ENCODE assay signal across 28 cellular contexts in genomic region chr5:39207628-39208027, GRCh38. TPM values are rescaled to one million over a fixed set of nuclear protein-coding genes. Genes with fewer than 3 reads are reported as not detected.
DNase-seq lines count a peak whose midpoint lies in the region; ATAC-seq, FAIRE-seq and TF ChIP-seq lines count a peak whose summit lies in the region.
"Had no signal": no experiment of that assay in that cellular context is flagged by ENCODE, and none has a peak within 500 bp of the region (broad histone marks: within the 10 kb centered on the region; RNA-seq: fewer than 3 reads in every experiment).

No MANE protein-coding gene starts in this region.

- H3K36me3 Mint-ChIP-seq in activated CD4-positive, alpha-beta T cell treated with anti-CD3 and anti-CD28 coated beads, Interleukin-2, amount 10 ng/mL, durations not matched to agents 24 days and 14 days (ENCODE audit: low read depth) = no peaks in the 10 kb centered on the region
- peaks cover 2 to 3% of the 10 kb centered on the region in 2 donors for H3K36me3 Mint-ChIP-seq in CD4-positive, alpha-beta memory T cell
- peaks cover 9% of the 10 kb centered on the region for H3K36me3 Mint-ChIP-seq in activated T-helper 17 cell treated with anti-CD3 and anti-CD28 coated beads, Interleukin-2, amount 50 U/mL, for 72 hours (ENCODE audit: low read depth)
- H3K36me3 Mint-ChIP-seq in natural killer cell treated with Interleukin-12 subunit alpha and Interleukin-12 subunit beta and Interleukin-15 and Interleukin-18, amount 100 ng/mL, for 72 hours = peaks cover 5% of the 10 kb centered on the region
- H3K36me3 Mint-ChIP-seq: brain, neural progenitor cell had no signal

- CTCF ChIA-PET in CD4-positive, alpha-beta memory T cell (lab: Charles Lee; ENCODE audit: partially characterized antibody) = interaction anchor here (2.9 to 7.3 kb wide), 3 partner anchors 10 to 76 kb away, joined by 15 to 79 read pairs (median 39); no protein-coding TSS in a partner anchor

- no peak for ATAC-seq in activated T-helper 17 cell treated with anti-CD3 and anti-CD28 coated beads, Interleukin-2, amount 50 U/mL, for 72 hours (replicated peaks)
- ATAC-seq in natural killer cell treated with Interleukin-12 subunit alpha and Interleukin-12 subunit beta and Interleukin-15 and Interleukin-18, amount 100 ng/mL, for 72 hours = no peak
- ATAC-seq: PC-3 had no signal

- no peaks in the 10 kb centered on the region for H3K27me3 ChIP-seq in CD4-positive, alpha-beta memory T cell (ENCODE audit: insufficient read depth, low read length)
- H3K27me3 ChIP-seq: neural progenitor cell, upper lobe of left lung had no signal

- H3K27ac Mint-ChIP-seq in activated CD4-positive, alpha-beta T cell treated with anti-CD3 and anti-CD28 coated beads, Interleukin-2, amount 10 ng/mL, durations not matched to agents 24 days and 14 days = peak overlapping the region; percentile 92
- peak overlapping the region; percentile 91 to 98 (median 95) for H3K27ac Mint-ChIP-seq in CD4-positive, alpha-beta memory T cell
- peak overlapping the region; percentile 68 for H3K27ac Mint-ChIP-seq in activated T-helper 17 cell treated with anti-CD3 and anti-CD28 coated beads, Interleukin-2, amount 50 U/mL, for 72 hours
- H3K27ac Mint-ChIP-seq in natural killer cell treated with Interleukin-12 subunit alpha and Interleukin-12 subunit beta and Interleukin-15 and Interleukin-18, amount 100 ng/mL, for 72 hours = peak overlapping the region; percentile 98 to 99
- H3K27ac Mint-ChIP-seq: brain, H9, neural progenitor cell had no signal

- DNase-seq in activated CD4-positive, alpha-beta T cell treated with anti-CD3 and anti-CD28 coated beads, Interleukin-2, amount 10 ng/mL, durations not matched to agents 24 days and 14 days = no peak
- no peak for DNase-seq in activated CD4-positive, alpha-beta T cell treated with anti-CD3 and anti-CD28 coated beads for 4 hours
- peak in 1 of 5 donors; percentile 76 for DNase-seq in CD4-positive, alpha-beta memory T cell
- DNase-seq in natural killer cell treated with Interleukin-12 subunit alpha and Interleukin-12 subunit beta and Interleukin-15 and Interleukin-18, amount 100 ng/mL, for 72 hours (ENCODE audit: low spot score) = no peak
- DNase-seq in GM12891 (ENCODE audit: insufficient read length, low spot score) = no peak
- DNase-seq in erythroblast (lab: John Stamatoyannopoulos, UW) = no peak
- no peak for DNase-seq in NCI-H2029 treated with DMSO at 0.1 percent for 48 hours (lab: John Stamatoyannopoulos, UW)
- DNase-seq: BE2C; H9; head of caudate nucleus; KG1; left ventricle myocardium inferior; midbrain; NCI-H2029; NCI-H345; PC-3; SHP77 treated with DMSO at 0.1 percent for 48 hours; stimulated activated CD4-positive, alpha-beta T cell treated with anti-CD3 and anti-CD28 coated beads, Interleukin-4, amount 100 ng/mL, for 1 hour; upper lobe of left lung had no signal

- POLR2A ChIA-PET in CD4-positive, alpha-beta memory T cell (lab: Charles Lee; ENCODE audit: partially characterized antibody) = interaction anchor here (3.0 to 43.1 kb wide), 3 partner anchors 10 to 35 kb away, joined by 22 to 1810 read pairs (median 534); no protein-coding TSS in a partner anchor

- intact Hi-C loops in activated CD4-positive, alpha-beta T cell treated with anti-CD3 and anti-CD28 coated beads, Interleukin-2, amount 10 ng/mL, durations not matched to agents 24 days and 14 days (cut with micrococcal nuclease) = no loop called here
- intact Hi-C loops in CD4-positive, alpha-beta memory T cell (cut with micrococcal nuclease) = no loop called here

- FAIRE-seq in GM12891 (lab: Jason Lieb, UNC) = no peak
- FAIRE-seq: A204.1, colon, D721Med had no signal

- peaks cover 91% of the 10 kb centered on the region for H3K4me1 ChIP-seq in CD4-positive, alpha-beta memory T cell (ENCODE audit: insufficient read depth, low read length)
- H3K4me1 ChIP-seq: BE2C, left ventricle myocardium inferior, neural progenitor cell had no signal

- H3K9me3 Mint-ChIP-seq in activated CD4-positive, alpha-beta T cell treated with anti-CD3 and anti-CD28 coated beads, Interleukin-2, amount 10 ng/mL, durations not matched to agents 24 days and 14 days = no peaks in the 10 kb centered on the region
- no peaks in the 10 kb centered on the region for H3K9me3 Mint-ChIP-seq in CD4-positive, alpha-beta memory T cell
- no peaks in the 10 kb centered on the region for H3K9me3 Mint-ChIP-seq in activated T-helper 17 cell treated with anti-CD3 and anti-CD28 coated beads, Interleukin-2, amount 50 U/mL, for 72 hours
- peaks cover 2% of the 10 kb centered on the region for H3K9me3 Mint-ChIP-seq in natural killer cell treated with Interleukin-12 subunit alpha and Interleukin-12 subunit beta and Interleukin-15 and Interleukin-18, amount 100 ng/mL, for 72 hours
- H3K9me3 Mint-ChIP-seq: brain, H9, neural progenitor cell had no signal

- TF ChIP-seq POLR2A in GM12891 (IDR thresholded peaks at IDR 0.05; ENCODE audit: low read depth, low read length) (no peak), erythroblast (IDR thresholded peaks at IDR 0.05; ENCODE audit: low read length) (no peak)

- peak overlapping the region; percentile 84 for H3K27ac ChIP-seq in CD4-positive, alpha-beta memory T cell (ENCODE audit: low read depth, low read length)
- H3K27ac ChIP-seq: left ventricle myocardium inferior, neural progenitor cell, upper lobe of left lung, VCaP had no signal

- H3K4me3 ChIP-seq in CD4-positive, alpha-beta memory T cell (ENCODE audit: low read length in 2 of 2) = peak overlapping the region; percentile 10 to 49
- H3K4me3 ChIP-seq: left ventricle myocardium inferior, neural progenitor cell, skin epidermis, upper lobe of left lung had no signal

- H3K9me3 ChIP-seq in CD4-positive, alpha-beta memory T cell (ENCODE audit: control insufficient read depth in 1 of 2, low read length in 2 of 2) = no peaks in the 10 kb centered on the region
- H3K9me3 ChIP-seq: BE2C, left ventricle myocardium inferior, upper lobe of left lung had no signal

- peaks cover 75% of the 10 kb centered on the region for H3K4me1 Mint-ChIP-seq in activated CD4-positive, alpha-beta T cell treated with anti-CD3 and anti-CD28 coated beads, Interleukin-2, amount 10 ng/mL, durations not matched to agents 24 days and 14 days
- H3K4me1 Mint-ChIP-seq in CD4-positive, alpha-beta memory T cell = peaks cover 61 to 98% (median 81%) of the 10 kb centered on the region in 4 donors
- peaks cover 42% of the 10 kb centered on the region for H3K4me1 Mint-ChIP-seq in activated T-helper 17 cell treated with anti-CD3 and anti-CD28 coated beads, Interleukin-2, amount 50 U/mL, for 72 hours
- peaks cover 70 to 86% of the 10 kb centered on the region in 2 donors for H3K4me1 Mint-ChIP-seq in natural killer cell treated with Interleukin-12 subunit alpha and Interleukin-12 subunit beta and Interleukin-15 and Interleukin-18, amount 100 ng/mL, for 72 hours (ENCODE audit: low read depth in 2 of 2)
- H3K4me1 Mint-ChIP-seq: brain, neural progenitor cell had no signal

- H3K27me3 Mint-ChIP-seq in activated CD4-positive, alpha-beta T cell treated with anti-CD3 and anti-CD28 coated beads, Interleukin-2, amount 10 ng/mL, durations not matched to agents 24 days and 14 days = no peaks in the 10 kb centered on the region
- no peaks in the 10 kb centered on the region for H3K27me3 Mint-ChIP-seq in CD4-positive, alpha-beta memory T cell
- H3K27me3 Mint-ChIP-seq in activated T-helper 17 cell treated with anti-CD3 and anti-CD28 coated beads, Interleukin-2, amount 50 U/mL, for 72 hours = no peaks in the 10 kb centered on the region
- no peaks in the 10 kb centered on the region for H3K27me3 Mint-ChIP-seq in natural killer cell treated with Interleukin-12 subunit alpha and Interleukin-12 subunit beta and Interleukin-15 and Interleukin-18, amount 100 ng/mL, for 72 hours

- no peaks in the 10 kb centered on the region for H3K36me3 ChIP-seq in CD4-positive, alpha-beta memory T cell (ENCODE audit: insufficient read depth, low read length)
- H3K36me3 ChIP-seq: BE2C, left ventricle myocardium inferior, neural progenitor cell, upper lobe of left lung had no signal

- peak overlapping the region; percentile 75 for H3K4me3 Mint-ChIP-seq in activated CD4-positive, alpha-beta T cell treated with anti-CD3 and anti-CD28 coated beads, Interleukin-2, amount 10 ng/mL, durations not matched to agents 24 days and 14 days
- peak overlapping the region; percentile 76 to 85 (median 84) for H3K4me3 Mint-ChIP-seq in CD4-positive, alpha-beta memory T cell
- peak overlapping the region; percentile 91 for H3K4me3 Mint-ChIP-seq in activated T-helper 17 cell treated with anti-CD3 and anti-CD28 coated beads, Interleukin-2, amount 50 U/mL, for 72 hours
- H3K4me3 Mint-ChIP-seq in natural killer cell treated with Interleukin-12 subunit alpha and Interleukin-12 subunit beta and Interleukin-15 and Interleukin-18, amount 100 ng/mL, for 72 hours = peak overlapping the region; percentile 93
- H3K4me3 Mint-ChIP-seq: brain, H9, neural progenitor cell had no signal

TF ChIP-seq in GM12891, 5 proteins besides CTCF, POLR2A, EP300 and RAD21:
- no peak for TF ChIP-seq TAF1 (IDR thresholded peaks at IDR 0.05; ENCODE audit: low read depth, low read length)
- TF ChIP-seq SPI1 (IDR thresholded peaks at IDR 0.05; ENCODE audit: low read depth, low read length) = no peak
- no peak for TF ChIP-seq PAX5 (IDR thresholded peaks at IDR 0.05; ENCODE audit: insufficient read depth, low read length, severe bottlenecking)
- TF ChIP-seq POLR2AphosphoS5 (IDR thresholded peaks at IDR 0.05; ENCODE audit: low read depth, low read length) = no peak
- TF ChIP-seq POU2F2 (IDR thresholded peaks at IDR 0.05; ENCODE audit: low read depth, low read length) = no peak

RNA-seq across cellular contexts. Expression of gene FYB1, which starts 11.7 kb away (rescaled TPM):
- 84.9 and 93.7 TPM in 2 replicates for total RNA-seq in activated CD4-positive, alpha-beta T cell treated with anti-CD3 and anti-CD28 coated beads, Interleukin-2, amount 10 ng/mL, durations not matched to agents 24 days and 14 days
- 100 to 1,000 TPM; 571 to 596 TPM for total RNA-seq in CD4-positive, alpha-beta memory T cell
- polyA plus RNA-seq in CD4-positive, alpha-beta memory T cell = 100 to 1,000 TPM; 184 to 414 TPM
- total RNA-seq in activated T-helper 17 cell treated with anti-CD3 and anti-CD28 coated beads, Interleukin-2, amount 50 U/mL, for 72 hours = 100 to 1,000 TPM in 1 of 2 donors, 10 to 100 TPM in 1; 95.7 to 153 TPM
- 10 to 100 TPM; 71.9 to 72.8 TPM for total RNA-seq in natural killer cell treated with Interleukin-12 subunit alpha and Interleukin-12 subunit beta and Interleukin-15 and Interleukin-18, amount 100 ng/mL, for 72 hours
- polyA plus RNA-seq in GM12891 (2012; ENCODE audit: low read depth, missing spikeins) = 1.4 TPM
- total RNA-seq: H9, HT-29 had no signal
